In the genomic region with DNA sequence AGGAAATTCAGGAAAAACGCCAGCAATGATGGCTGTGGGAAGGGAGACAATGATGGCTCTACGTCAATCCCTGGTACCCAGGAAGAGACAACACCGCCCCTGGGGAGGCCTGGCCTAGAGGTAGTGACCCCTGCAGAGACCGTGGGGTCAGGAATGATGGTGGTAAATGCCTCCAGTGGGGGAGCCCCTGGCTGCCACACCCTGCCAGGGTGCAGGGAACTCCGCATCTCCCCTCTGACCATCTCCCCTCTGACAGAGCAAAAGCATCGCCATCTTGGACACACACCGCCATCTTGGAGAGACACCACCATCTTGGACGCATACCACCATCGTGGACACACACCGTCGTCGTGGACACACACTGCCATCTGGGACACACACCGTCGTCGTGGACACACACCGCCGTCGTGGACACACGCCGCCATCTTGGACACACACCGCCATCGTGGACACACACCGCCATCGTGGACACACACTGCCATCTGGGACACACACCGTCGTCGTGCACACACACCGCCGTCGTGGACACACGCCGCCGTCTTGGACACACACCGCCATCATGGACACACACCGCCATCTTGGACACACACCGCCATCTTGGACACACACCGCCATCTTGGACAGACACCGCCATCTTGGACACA, we compare ENCODE assay signal across 18 cellular contexts. TPM values are rescaled to one million over a fixed set of nuclear protein-coding genes. Genes with fewer than 3 reads are reported as not detected.
DNase-seq lines count a peak whose midpoint lies in the region; ATAC-seq and TF ChIP-seq lines count a peak whose summit lies in the region.
"Had no signal": no experiment of that assay in that cellular context is flagged by ENCODE, and none has a peak within 500 bp of the region (broad histone marks: within the 10 kb centered on the region; RNA-seq: fewer than 3 reads in every experiment).

No MANE protein-coding gene starts in this region.

- H2BK20ac ChIP-seq in H9 (ENCODE audit: low read depth, low read length, poor library complexity, severe bottlenecking): no peak overlapping the region

- H4K8ac ChIP-seq in H9 (replicated peaks; ENCODE audit: insufficient read length, low read depth, low read length): no peak overlapping the region

- H3K9me3 ChIP-seq in H9 (ENCODE audit: control insufficient read depth, low read depth, low read length) (no peaks in the 10 kb centered on the region), ovary (peaks cover 0 to 3% of the 10 kb centered on the region in 2 donors)

- no peak overlapping the region for H3K18ac ChIP-seq in H9 (ENCODE audit: insufficient read length, low read depth, low read length)

- no peak for TF ChIP-seq POLR2A in ovary (IDR thresholded peaks at IDR 0.05)

- no peak overlapping the region for H3K9ac ChIP-seq in H9 (ENCODE audit: extremely low read depth, insufficient read length, low read length)
- H3K9ac ChIP-seq: BLaER1 treated with 17β-estradiol and CSF1 and Interleukin-3, amounts not matched to agents 10 nM and 100 nM; parathyroid adenoma had no signal

- no peak overlapping the region for H2BK5ac ChIP-seq in H9 (ENCODE audit: insufficient read length, low read length)

- H3K4me3 Mint-ChIP-seq in activated CD8-positive, alpha-beta memory T cell treated with anti-CD3 and anti-CD28 coated beads, Interleukin-2, amount 10 ng/mL, durations not matched to agents 7 days and 5 days: no peak overlapping the region
- H3K4me3 Mint-ChIP-seq in H9: no peak overlapping the region

- intact Hi-C loops in ovary (cut with DNase I): no loop called here

- no CpG with 5 or more reads among the region's 38 CpGs for WGBS in H9 (ENCODE audit: extremely low coverage, insufficient read length, low lambda C conversion rate)
- 82 to 91% (median 89%) methylated on average over 35 to 37 of the region's 38 CpGs for WGBS in ovary, 3 donors

- peaks cover 66% of the 10 kb centered on the region for H3K36me3 Mint-ChIP-seq in activated CD8-positive, alpha-beta memory T cell treated with anti-CD3 and anti-CD28 coated beads, Interleukin-2, amount 10 ng/mL, durations not matched to agents 7 days and 5 days
- peaks cover 58 to 78% (median 73%) of the 10 kb centered on the region in 3 experiments for H3K36me3 Mint-ChIP-seq in H9 (ENCODE audit: insufficient read depth in 1 of 3, low read depth in 3 of 3)

- ATAC-seq in activated CD8-positive, alpha-beta memory T cell treated with anti-CD3 and anti-CD28 coated beads, Interleukin-2, amount 10 ng/mL, durations not matched to agents 7 days and 5 days: no peak

- H3K27ac Mint-ChIP-seq in activated CD8-positive, alpha-beta memory T cell treated with anti-CD3 and anti-CD28 coated beads, Interleukin-2, amount 10 ng/mL, durations not matched to agents 7 days and 5 days: no peak overlapping the region
- H3K27ac Mint-ChIP-seq in H9: peak overlapping the region in 1 of 3 experiments; percentile 67; a peak in 1 of 7 replicates

- H4K5ac ChIP-seq in H9 (ENCODE audit: insufficient read length, low read depth, low read length): no peak overlapping the region

- peaks cover 14% of the 10 kb centered on the region; the same call in 1 of the 2 replicates for H3K79me2 ChIP-seq in H9 (ENCODE audit: insufficient read depth, low read length)

- H2BK15ac ChIP-seq in H9 (ENCODE audit: low read depth, low read length): no peak overlapping the region

- H3K4me2 ChIP-seq in H9 (ENCODE audit: insufficient read depth, insufficient read length, low read length): no peak overlapping the region
- H3K4me2 ChIP-seq: BLaER1 treated with 17β-estradiol and CSF1 and Interleukin-3, amounts not matched to agents 10 nM and 100 nM had no signal

- TF ChIP-seq EP300 in ovary (IDR thresholded peaks at IDR 0.05): no peak

- no peak overlapping the region for H2AK5ac ChIP-seq in H9 (ENCODE audit: insufficient read length, low read length)

- no peak overlapping the region for H3K14ac ChIP-seq in H9 (ENCODE audit: insufficient read depth, low read length)

- no peaks in the 10 kb centered on the region for H3K79me1 ChIP-seq in H9 (ENCODE audit: insufficient read depth, low read depth, low read length, poor library complexity, severe bottlenecking)

- H3K4me1 Mint-ChIP-seq in activated CD8-positive, alpha-beta memory T cell treated with anti-CD3 and anti-CD28 coated beads, Interleukin-2, amount 10 ng/mL, durations not matched to agents 7 days and 5 days: peaks cover 11% of the 10 kb centered on the region
- H3K4me1 Mint-ChIP-seq in H9: no peaks in the 10 kb centered on the region

- H2BK12ac ChIP-seq in H9 (ENCODE audit: insufficient read length, low read depth, low read length): no peak overlapping the region

- no peak overlapping the region for H2AFZ ChIP-seq in H9 (ENCODE audit: low read length)
- H2AFZ ChIP-seq: parathyroid adenoma had no signal

- H3K9me3 Mint-ChIP-seq in activated CD8-positive, alpha-beta memory T cell treated with anti-CD3 and anti-CD28 coated beads, Interleukin-2, amount 10 ng/mL, durations not matched to agents 7 days and 5 days (ENCODE audit: low read depth): peaks cover 23% of the 10 kb centered on the region
- H3K9me3 Mint-ChIP-seq in H9: peaks cover 29% of the 10 kb centered on the region in 2 experiments

- no peak overlapping the region for H4K91ac ChIP-seq in H9 (ENCODE audit: insufficient read length, low read depth, low read length)

- no peaks in the 10 kb centered on the region for H3K4me1 ChIP-seq in H9 (ENCODE audit: insufficient read depth, low read length)
- H3K4me1 ChIP-seq in ovary (ENCODE audit: insufficient read depth): no peaks in the 10 kb centered on the region
- H3K4me1 ChIP-seq: heart right ventricle, parathyroid adenoma had no signal

- no peaks in the 10 kb centered on the region for H3K27me3 Mint-ChIP-seq in activated CD8-positive, alpha-beta memory T cell treated with anti-CD3 and anti-CD28 coated beads, Interleukin-2, amount 10 ng/mL, durations not matched to agents 7 days and 5 days
- peaks cover 2% of the 10 kb centered on the region for H3K27me3 Mint-ChIP-seq in H9 (ENCODE audit: low read depth)
- H3K27me3 Mint-ChIP-seq: naive B cell had no signal

- H3K27me3 ChIP-seq in H9 (ENCODE audit: insufficient read depth, low read length) (no peaks in the 10 kb centered on the region), ovary (no peaks in the 10 kb centered on the region)
- H3K27me3 ChIP-seq: BLaER1 treated with 17β-estradiol and CSF1 and Interleukin-3, amounts not matched to agents 10 nM and 100 nM; heart right ventricle had no signal

- H3K27ac ChIP-seq in H9 (ENCODE audit: insufficient read length, low read depth, low read length) (no peak overlapping the region), ovary (no peak overlapping the region)
- H3K27ac ChIP-seq: BLaER1 treated with 17β-estradiol and CSF1 and Interleukin-3, amounts not matched to agents 10 nM and 100 nM; heart right ventricle; parathyroid adenoma had no signal

- H3K4ac ChIP-seq in H9 (ENCODE audit: low read depth, low read length): no peak overlapping the region

- no peaks in the 10 kb centered on the region for H3K36me3 ChIP-seq in ovary

- TF ChIP-seq CTCF in H9 (conservative IDR thresholded peaks at IDR 0.05): no peak
- TF ChIP-seq CTCF in ovary (IDR thresholded peaks at IDR 0.05): no peak

- H2BK120ac ChIP-seq in H9 (ENCODE audit: low read depth, low read length, poor library complexity, severe bottlenecking): no peak overlapping the region

- H4K20me1 ChIP-seq in H9 (ENCODE audit: control insufficient read depth, insufficient read depth, insufficient read length): no peaks in the 10 kb centered on the region

- CTCF ChIA-PET in activated CD8-positive, alpha-beta memory T cell treated with anti-CD3 and anti-CD28 coated beads, Interleukin-2, amount 10 ng/mL, durations not matched to agents 7 days and 5 days (lab: Charles Lee): no interaction called here

- no peak overlapping the region for H3K23ac ChIP-seq in H9 (ENCODE audit: insufficient read length, low read depth, low read length)

- no peak overlapping the region for H3K4me3 ChIP-seq in ovary
- H3K4me3 ChIP-seq: BLaER1 treated with 17β-estradiol and CSF1 and Interleukin-3, amounts not matched to agents 10 nM and 100 nM; heart right ventricle had no signal

- no peak overlapping the region for H3T11ph ChIP-seq in H9 (ENCODE audit: low read length)

- H3K56ac ChIP-seq in H9 (ENCODE audit: insufficient read length, low read depth, low read length): no peak overlapping the region

- no peaks in the 10 kb centered on the region for H3K23me2 ChIP-seq in H9 (ENCODE audit: insufficient read length, low read depth, low read length, poor library complexity, severe bottlenecking)

- DNase-seq in activated CD8-positive, alpha-beta memory T cell treated with anti-CD3 and anti-CD28 coated beads for 24 hours: peak; percentile 41
- no peak for DNase-seq in activated CD8-positive, alpha-beta memory T cell treated with anti-CD3 and anti-CD28 coated beads, Interleukin-2, amount 10 ng/mL, durations not matched to agents 7 days and 5 days
- DNase-seq in H9: peak; percentile 23
- peak; percentile 29 for DNase-seq in ecto neural progenitor cell (ENCODE audit: low spot score)
- peak in 3 of 5 donors; percentile 4 to 24 (median 4) for DNase-seq in ovary
- DNase-seq in NCI-H1930 (lab: John Stamatoyannopoulos, UW): no peak
- DNase-seq in amygdala (lab: John Stamatoyannopoulos, UW): no peak
- DNase-seq in nucleus accumbens (lab: John Stamatoyannopoulos, UW): no peak
- DNase-seq: heart right ventricle; mammary epithelial cell; naive B cell; NCI-H1105; NCI-H524 treated with DMSO at 0.1 percent for 48 hours; SHP77 treated with DMSO at 0.1 percent for 48 hours; stimulated activated CD4-positive, alpha-beta T cell treated with anti-CD3 and anti-CD28 coated beads, Interleukin-4, amount 100 ng/mL, for 4 hours; substantia nigra had no signal

RNA-seq across cellular contexts. Expression of gene ASMTL, which starts 9.9 kb away (rescaled TPM):
- 10 to 100 TPM; 39.9 to 44.7 TPM for total RNA-seq in activated CD8-positive, alpha-beta memory T cell treated with anti-CD3 and anti-CD28 coated beads, Interleukin-2, amount 10 ng/mL, durations not matched to agents 7 days and 5 days
- total RNA-seq in H9 (2021) (59.8 and 64.2 TPM in 2 replicates), ovary (10 to 100 TPM; 23.1 to 48.9 (median 40.7) TPM)
- 10 to 100 TPM; 21.3 to 45.4 TPM for polyA plus RNA-seq in ovary

RNA-seq across cellular contexts. Expression of gene SLC25A6, which starts 50.9 kb away (rescaled TPM):
- total RNA-seq in activated CD8-positive, alpha-beta memory T cell treated with anti-CD3 and anti-CD28 coated beads, Interleukin-2, amount 10 ng/mL, durations not matched to agents 7 days and 5 days: 100 to 1,000 TPM; 204 to 235 TPM
- 553 and 558 TPM in 2 replicates for total RNA-seq in H9 (2021)
- total RNA-seq in ovary: 100 to 1,000 TPM; 473 to 630 (median 519) TPM
- 100 to 1,000 TPM; 105 to 703 TPM for polyA plus RNA-seq in ovary

Comparison
In these comparisons a context has a peak if more than half of its experiments do, and no peak if none do; other contexts are left out.
1. DNase-seq: peak in activated CD8-positive, alpha-beta memory T cell treated with anti-CD3 and anti-CD28 coated beads for 24 hours (single experiment), H9 (single experiment), ecto neural progenitor cell (single experiment) and ovary (3 of 5); none in activated CD8-positive, alpha-beta memory T cell treated with anti-CD3 and anti-CD28 coated beads, Interleukin-2, amount 10 ng/mL, durations not matched to agents 7 days and 5 days (single experiment), NCI-H1930 (0 of 2), amygdala (0 of 56) and nucleus accumbens (0 of 56).